33 cellular contexts compared by ENCODE assay signal in genomic region chr14:61213930-61214329, GRCh38.
DNase-seq lines count a peak whose midpoint lies in the region; ATAC-seq and TF ChIP-seq lines count a peak whose summit lies in the region.
"Had no signal": no experiment of that assay in that cellular context is flagged by ENCODE, and none has a peak within 500 bp of the region (broad histone marks: within the 10 kb centered on the region; RNA-seq: fewer than 3 reads in every experiment).

No MANE protein-coding gene starts in this region.

- H3K27ac ChIP-seq in SJCRH30, result peak overlapping the region; percentile 71
- H3K27ac ChIP-seq: brain microvascular endothelial cell, esophagus muscularis mucosa, heart right ventricle, KMS-11, neutrophil, Peyer's patch, prostate gland, sigmoid colon, testis, VCaP had no signal

- no peak overlapping the region for H3K4me3 ChIP-seq in SJCRH30
- H3K4me3 ChIP-seq: esophagus muscularis mucosa, heart right ventricle, MG63, Peyer's patch, prostate gland, sigmoid colon, testis had no signal

- H3K36me3 ChIP-seq in SJCRH30, result no peaks in the 10 kb centered on the region
- H3K36me3 ChIP-seq: brain microvascular endothelial cell, esophagus muscularis mucosa, heart right ventricle, MG63, neutrophil, Peyer's patch, prostate gland, sigmoid colon had no signal

- H3K9me3 Mint-ChIP-seq in activated naive CD8-positive, alpha-beta T cell treated with anti-CD3 and anti-CD28 coated beads, Interleukin-2, amount 50 U/mL, for 24 hours, result no peaks in the 10 kb centered on the region
- H3K9me3 Mint-ChIP-seq in activated naive CD8-positive, alpha-beta T cell treated with anti-CD3 and anti-CD28 coated beads for 36 hours, result no peaks in the 10 kb centered on the region
- no peaks in the 10 kb centered on the region for H3K9me3 Mint-ChIP-seq in nephron
- H3K9me3 Mint-ChIP-seq: activated CD4-positive, alpha-beta T cell treated with anti-CD3 and anti-CD28 coated beads, Interleukin-2, amount 10 ng/mL, durations not matched to agents 7 days and 5 days; CD4-positive, alpha-beta T cell; T-helper 2 cell treated with Interferon-gamma antibody and Interleukin-4, amounts not matched to agents 5 μg/mL and 100 μg/mL, for 36 hours had no signal

- no peak overlapping the region for H3K4me3 Mint-ChIP-seq in activated naive CD8-positive, alpha-beta T cell treated with anti-CD3 and anti-CD28 coated beads, Interleukin-2, amount 50 U/mL, for 24 hours
- H3K4me3 Mint-ChIP-seq in activated naive CD8-positive, alpha-beta T cell treated with anti-CD3 and anti-CD28 coated beads for 36 hours, result no peak overlapping the region
- H3K4me3 Mint-ChIP-seq in nephron, result no peak overlapping the region
- H3K4me3 Mint-ChIP-seq: activated CD4-positive, alpha-beta T cell treated with anti-CD3 and anti-CD28 coated beads, Interleukin-2, amount 10 ng/mL, durations not matched to agents 7 days and 5 days; activated CD8-positive, alpha-beta memory T cell treated with anti-CD3 and anti-CD28 coated beads, Interleukin-2, amount 10 ng/mL, durations not matched to agents 7 days and 5 days; CD4-positive, alpha-beta T cell; T-helper 2 cell treated with Interferon-gamma antibody and Interleukin-4, amounts not matched to agents 5 μg/mL and 100 μg/mL, for 36 hours had no signal

- peaks cover 57% of the 10 kb centered on the region for H3K4me1 ChIP-seq in SJCRH30
- H3K4me1 ChIP-seq: Peyer's patch, prostate gland, sigmoid colon had no signal

- H3K27ac Mint-ChIP-seq in activated naive CD8-positive, alpha-beta T cell treated with anti-CD3 and anti-CD28 coated beads, Interleukin-2, amount 50 U/mL, for 24 hours, result peak overlapping the region; percentile 16
- no peak overlapping the region for H3K27ac Mint-ChIP-seq in activated naive CD8-positive, alpha-beta T cell treated with anti-CD3 and anti-CD28 coated beads for 36 hours
- peak overlapping the region; percentile 81 to 87 (median 82) for H3K27ac Mint-ChIP-seq in nephron
- H3K27ac Mint-ChIP-seq: activated CD4-positive, alpha-beta T cell treated with anti-CD3 and anti-CD28 coated beads, Interleukin-2, amount 10 ng/mL, durations not matched to agents 7 days and 5 days; activated CD8-positive, alpha-beta memory T cell treated with anti-CD3 and anti-CD28 coated beads, Interleukin-2, amount 10 ng/mL, durations not matched to agents 7 days and 5 days; CD4-positive, alpha-beta T cell; T-helper 2 cell treated with Interferon-gamma antibody and Interleukin-4, amounts not matched to agents 5 μg/mL and 100 μg/mL, for 36 hours had no signal

- peaks cover 21% of the 10 kb centered on the region for H3K4me1 Mint-ChIP-seq in activated naive CD8-positive, alpha-beta T cell treated with anti-CD3 and anti-CD28 coated beads, Interleukin-2, amount 50 U/mL, for 24 hours
- no peaks in the 10 kb centered on the region for H3K4me1 Mint-ChIP-seq in activated naive CD8-positive, alpha-beta T cell treated with anti-CD3 and anti-CD28 coated beads for 36 hours
- H3K4me1 Mint-ChIP-seq in nephron, result peaks cover 63% of the 10 kb centered on the region
- H3K4me1 Mint-ChIP-seq: activated CD4-positive, alpha-beta T cell treated with anti-CD3 and anti-CD28 coated beads, Interleukin-2, amount 10 ng/mL, durations not matched to agents 7 days and 5 days; activated CD8-positive, alpha-beta memory T cell treated with anti-CD3 and anti-CD28 coated beads, Interleukin-2, amount 10 ng/mL, durations not matched to agents 7 days and 5 days had no signal

- H3K27me3 ChIP-seq in SJCRH30, result no peaks in the 10 kb centered on the region
- H3K27me3 ChIP-seq: brain microvascular endothelial cell, esophagus muscularis mucosa, MG63, Peyer's patch, sigmoid colon, testis had no signal

- no peak for TF ChIP-seq CTCF in nephron (IDR thresholded peaks at IDR 0.05; ENCODE audit: unreplicated experiment in 3 of 3)

- H3K9me3 ChIP-seq in SJCRH30 (replicated peaks), result no peaks in the 10 kb centered on the region
- H3K9me3 ChIP-seq: esophagus muscularis mucosa, heart right ventricle, MG63, neutrophil, Peyer's patch, prostate gland, sigmoid colon, testis had no signal

- peak; percentile 10 for DNase-seq in activated naive CD8-positive, alpha-beta T cell treated with anti-CD3 and anti-CD28 coated beads, Interleukin-2, amount 50 U/mL, for 24 hours
- DNase-seq in activated naive CD8-positive, alpha-beta T cell treated with anti-CD3 and anti-CD28 coated beads for 36 hours, result no peak
- DNase-seq in SJCRH30 (no peak), pons (ENCODE audit: low spot score) (no peak)
- DNase-seq: activated CD4-positive, alpha-beta T cell treated with anti-CD3 and anti-CD28 coated beads, Interleukin-2, amount 10 ng/mL, durations not matched to agents 7 days and 5 days; activated CD8-positive, alpha-beta memory T cell treated with anti-CD3 and anti-CD28 coated beads, Interleukin-2, amount 10 ng/mL, durations not matched to agents 7 days and 5 days; activated naive CD4-positive, alpha-beta T cell treated with Interleukin-2 at 50 U/mL for 16 hours; activated T-cell treated with anti-CD3 and anti-CD28 coated beads, Interleukin-2, amount 50 U/mL, for 48 hours; brain microvascular endothelial cell; CD4-positive, alpha-beta T cell; cerebellar nuclear complex; dermis blood vessel endothelial cell; foreskin melanocyte; heart right ventricle; MG63; NCI-H1436 treated with DMSO at 0.1 percent for 48 hours; NCI-H2107; NCI-H446; NCI-H748 treated with DMSO at 0.1 percent for 48 hours; Peyer's patch; SHP77; sigmoid colon; stimulated activated naive CD4-positive, alpha-beta T cell; testis had no signal

- ATAC-seq in activated naive CD8-positive, alpha-beta T cell treated with anti-CD3 and anti-CD28 coated beads, Interleukin-2, amount 50 U/mL, for 24 hours, result peak; percentile 79
- no peak for ATAC-seq in HG03025 (IDR thresholded peaks at IDR 0.05; ENCODE audit: low FRiP score, unreplicated experiment)
- ATAC-seq in GM21381 (IDR thresholded peaks at IDR 0.05; ENCODE audit: unreplicated experiment), result no peak
- ATAC-seq: activated CD8-positive, alpha-beta memory T cell treated with anti-CD3 and anti-CD28 coated beads, Interleukin-2, amount 10 ng/mL, durations not matched to agents 7 days and 5 days had no signal

- peaks cover 15% of the 10 kb centered on the region for H3K27me3 Mint-ChIP-seq in activated naive CD8-positive, alpha-beta T cell treated with anti-CD3 and anti-CD28 coated beads, Interleukin-2, amount 50 U/mL, for 24 hours
- H3K27me3 Mint-ChIP-seq in activated naive CD8-positive, alpha-beta T cell treated with anti-CD3 and anti-CD28 coated beads for 36 hours, result peaks cover 19% of the 10 kb centered on the region
- peaks cover 4% of the 10 kb centered on the region for H3K27me3 Mint-ChIP-seq in nephron (ENCODE audit: low read depth)

- H3K36me3 Mint-ChIP-seq in activated naive CD8-positive, alpha-beta T cell treated with anti-CD3 and anti-CD28 coated beads, Interleukin-2, amount 50 U/mL, for 24 hours (ENCODE audit: low read depth), result no peaks in the 10 kb centered on the region
- no peaks in the 10 kb centered on the region for H3K36me3 Mint-ChIP-seq in activated naive CD8-positive, alpha-beta T cell treated with anti-CD3 and anti-CD28 coated beads for 36 hours
- H3K36me3 Mint-ChIP-seq in nephron (ENCODE audit: low read depth), result no peaks in the 10 kb centered on the region
- H3K36me3 Mint-ChIP-seq: activated CD8-positive, alpha-beta memory T cell treated with anti-CD3 and anti-CD28 coated beads, Interleukin-2, amount 10 ng/mL, durations not matched to agents 7 days and 5 days had no signal
